8 cellular contexts compared by ENCODE assay signal in genomic region chr5:98309785-98310566, GRCh38.
DNase-seq lines count a peak whose midpoint lies in the region; ATAC-seq and TF ChIP-seq lines count a peak whose summit lies in the region.

No MANE protein-coding gene starts in this region.

- H3K9me3 ChIP-seq in spleen, result no peaks in the 10 kb centered on the region

- POLR2A ChIA-PET in HEK293T (lab: Yijun Ruan, JAX), result no interaction called here

- no peak overlapping the region for H3K4ac ChIP-seq in mesendoderm (ENCODE audit: low read depth, low read length)

- no peak overlapping the region for H4K5ac ChIP-seq in mesendoderm (ENCODE audit: low read length)

- no peaks in the 10 kb centered on the region for H3K27me3 Mint-ChIP-seq in brain

- no peak overlapping the region for H3K4me2 ChIP-seq in mesendoderm (ENCODE audit: low read length)

- peak; percentile 13 for DNase-seq in 8988T
- DNase-seq in NCI-H345 (lab: John Stamatoyannopoulos, UW), result peak; percentile 56
- peak; percentile 90 for DNase-seq in mesendoderm
- no peak for DNase-seq in spleen
- no peak for DNase-seq in HEK293T (ENCODE audit: extremely low spot score)

- no peaks in the 10 kb centered on the region for H3K79me1 ChIP-seq in mesendoderm (ENCODE audit: low read length)

- intact Hi-C loops in spleen (cut with DNase I; ENCODE audit: low total_unique reads), result no loop called here

- H2BK5ac ChIP-seq in mesendoderm (ENCODE audit: low read length), result no peak overlapping the region

- H3K56ac ChIP-seq in mesendoderm (ENCODE audit: low read length), result no peak overlapping the region

- H4K8ac ChIP-seq in mesendoderm (ENCODE audit: low read depth, low read length), result no peak overlapping the region

- H3K4me3 ChIP-seq in mesendoderm (ENCODE audit: low read length) (no peak overlapping the region), spleen (no peak overlapping the region)

- no peaks in the 10 kb centered on the region for H3K4me1 ChIP-seq in mesendoderm (ENCODE audit: control insufficient read depth, low read depth, low read length)
- H3K4me1 ChIP-seq in spleen, result no peaks in the 10 kb centered on the region

- H2AK5ac ChIP-seq in mesendoderm (ENCODE audit: low read length), result no peak overlapping the region

- H3K27ac Mint-ChIP-seq in brain, result peak overlapping the region in 4 of 5 experiments; percentile 6 to 88 (median 30)

- ATAC-seq in GM18498 (IDR thresholded peaks at IDR 0.05; ENCODE audit: unreplicated experiment), result peak; percentile 77
- ATAC-seq in HG02678 (IDR thresholded peaks at IDR 0.05; ENCODE audit: unreplicated experiment), result peak; percentile 78

- no peak overlapping the region for H2BK15ac ChIP-seq in mesendoderm (replicated peaks; ENCODE audit: low read depth)

- H3K23ac ChIP-seq in mesendoderm (ENCODE audit: low read length), result no peak overlapping the region

- no peaks in the 10 kb centered on the region for H3K9me3 Mint-ChIP-seq in brain

- TF ChIP-seq CTCF in brain (conservative IDR thresholded peaks at IDR 0.05) (no peak), spleen (IDR thresholded peaks at IDR 0.05 in 8 of 11, conservative IDR thresholded peaks at IDR 0.05 in 3 of 11) (no peak)

- no CpG with 5 or more reads among the region's 7 CpGs for WGBS in mesendoderm (ENCODE audit: extremely low coverage, insufficient coverage, low lambda C conversion rate)
- WGBS in spleen, 5 donors, result 20 to 32% (median 26%) methylated on average over 7 of the region's 7 CpGs

- H3K27me3 ChIP-seq in mesendoderm (ENCODE audit: insufficient read depth, low read length, poor library complexity) (no peaks in the 10 kb centered on the region), spleen (replicated peaks in 1 of 7) (no peaks in the 10 kb centered on the region)

- H3K4me3 Mint-ChIP-seq in brain, result peak overlapping the region in 4 of 5 experiments; percentile 1 to 58 (median 44)

- H3K9ac ChIP-seq in mesendoderm (ENCODE audit: low read length), result no peak overlapping the region

- H3K4me1 Mint-ChIP-seq in brain, result peaks cover 29% of the 10 kb centered on the region

- CTCF ChIA-PET in HEK293T (lab: Yijun Ruan, JAX), result no interaction called here

- H3K27ac ChIP-seq in mesendoderm (ENCODE audit: low read depth, low read length), result no peak overlapping the region
- peak overlapping the region in 3 of 8 donors; percentile 2 to 37 (median 35) for H3K27ac ChIP-seq in spleen

- no peaks in the 10 kb centered on the region for H3K36me3 Mint-ChIP-seq in brain

- TF ChIP-seq POLR2A in spleen (IDR thresholded peaks at IDR 0.05), result no peak

- H3K18ac ChIP-seq in mesendoderm (ENCODE audit: low read length), result no peak overlapping the region

- H3K79me2 ChIP-seq in mesendoderm (ENCODE audit: control insufficient read depth, insufficient read depth, low read length), result no peaks in the 10 kb centered on the region

- H3K36me3 ChIP-seq in mesendoderm (ENCODE audit: control insufficient read depth, insufficient read depth, low read length) (no peaks in the 10 kb centered on the region), spleen (no peaks in the 10 kb centered on the region)

- H2BK120ac ChIP-seq in mesendoderm (ENCODE audit: low read depth, low read length), result no peak overlapping the region

TF ChIP-seq in HEK293T, 16 proteins besides CTCF, POLR2A, EP300 and RAD21:
- no peak for TF ChIP-seq SUZ12 (IDR thresholded peaks at IDR 0.05)
- no peak for TF ChIP-seq ARNT (IDR thresholded peaks at IDR 0.05)
- no peak for TF ChIP-seq SP1 (IDR thresholded peaks at IDR 0.05)
- no peak for TF ChIP-seq CTBP1 (IDR thresholded peaks at IDR 0.05; ENCODE audit: borderline replicate concordance)
- no peak for TF ChIP-seq PKNOX1 (IDR thresholded peaks at IDR 0.05)
- no peak for TF ChIP-seq TARDBP (IDR thresholded peaks at IDR 0.05)
- no peak for TF ChIP-seq FOXM1 (IDR thresholded peaks at IDR 0.05; ENCODE audit: borderline replicate concordance)
- no peak for TF ChIP-seq FOXA1 (IDR thresholded peaks at IDR 0.05)
- TF ChIP-seq ELF4 (IDR thresholded peaks at IDR 0.05), result no peak
- TF ChIP-seq FOXK2 (IDR thresholded peaks at IDR 0.05), result no peak
- no peak for TF ChIP-seq BHLHE40 (IDR thresholded peaks at IDR 0.05; ENCODE audit: borderline replicate concordance)

Comparison
In these comparisons a context has a peak if more than half of its experiments do, and no peak if none do; other contexts are left out.
1. DNase-seq: peak in 8988T (single experiment), NCI-H345 (single experiment) and mesendoderm (single experiment); none in spleen (single experiment) and HEK293T (single experiment).